In genomic region chr11:122816701-122817100, GRCh38 we compare ENCODE assay signal across 16 cellular contexts. TPM values are rescaled to one million over a fixed set of nuclear protein-coding genes. Genes with fewer than 3 reads are reported as not detected.
A peak's percentile ranks its signal among the peaks of the same experiment; 100 is the strongest.
DNase-seq lines count a peak whose midpoint lies in the region; ATAC-seq and TF ChIP-seq lines count a peak whose summit lies in the region.
"Had no signal": no experiment of that assay in that cellular context is flagged by ENCODE, and none has a peak within 500 bp of the region (broad histone marks: within the 10 kb centered on the region; RNA-seq: fewer than 3 reads in every experiment).

No MANE protein-coding gene starts in this region.

- peak overlapping the region; percentile 60 for H3K27ac ChIP-seq in OCI-LY1 (ENCODE audit: low read depth, low read length, poor library complexity, severe bottlenecking)
- peak overlapping the region; percentile 41 to 45 for H3K27ac ChIP-seq in left lung
- no peak overlapping the region for H3K27ac ChIP-seq in GM23248
- H3K27ac ChIP-seq: colonic mucosa had no signal

- H3K9me3 Mint-ChIP-seq in stimulated activated naive B cell treated with anti-CD40 and anti-IgM and Interleukin-4, amounts not matched to agents 10 μg/mL and 1 μg/mL and 100 μg/mL, for 72 hours, result peaks cover 14 to 17% of the 10 kb centered on the region in 2 donors

- 73 to 74% methylated on average over 4 of the region's 4 CpGs for WGBS in GM23248 (ENCODE audit: low coverage in 1 of 2, low lambda C conversion rate in 2 of 2, missing lambda C conversion rate in 2 of 2), 2 experiments

- H3K9me3 ChIP-seq in OCI-LY1 (ENCODE audit: low read length) (no peaks in the 10 kb centered on the region), left lung (peaks cover 0 to 3% of the 10 kb centered on the region in 2 donors), GM23248 (ENCODE audit: low read depth) (no peaks in the 10 kb centered on the region)
- H3K9me3 ChIP-seq: colonic mucosa had no signal

- peaks cover 0 to 6% of the 10 kb centered on the region in 2 donors for H3K27me3 Mint-ChIP-seq in stimulated activated naive B cell treated with anti-CD40 and anti-IgM and Interleukin-4, amounts not matched to agents 10 μg/mL and 1 μg/mL and 100 μg/mL, for 72 hours

- peak overlapping the region; percentile 19; the same call in 1 of the 2 replicates for H3K4me2 ChIP-seq in OCI-LY1 (ENCODE audit: low read length)
- no peak overlapping the region for H3K4me2 ChIP-seq in GM23248 (ENCODE audit: unreplicated experiment)

- H3K79me2 ChIP-seq in OCI-LY1 (ENCODE audit: insufficient read depth, low read length) (no peaks in the 10 kb centered on the region), GM23248 (ENCODE audit: insufficient read depth) (no peaks in the 10 kb centered on the region)

- no peaks in the 10 kb centered on the region for H3K27me3 ChIP-seq in OCI-LY1 (ENCODE audit: insufficient read depth, low read length)
- H3K27me3 ChIP-seq in left lung, result no peaks in the 10 kb centered on the region
- H3K27me3 ChIP-seq in GM23248 (replicated peaks; ENCODE audit: insufficient read depth), result no peaks in the 10 kb centered on the region
- H3K27me3 ChIP-seq: colonic mucosa had no signal

- H4K20me1 ChIP-seq in OCI-LY1 (ENCODE audit: insufficient read depth, low read length), result no peaks in the 10 kb centered on the region
- H4K20me1 ChIP-seq in GM23248 (ENCODE audit: insufficient read depth), result no peaks in the 10 kb centered on the region

- H2AFZ ChIP-seq in OCI-LY1 (ENCODE audit: low read length), result no peak overlapping the region
- no peak overlapping the region for H2AFZ ChIP-seq in GM23248

- H3K4me1 Mint-ChIP-seq in stimulated activated naive B cell treated with anti-CD40 and anti-IgM and Interleukin-4, amounts not matched to agents 10 μg/mL and 1 μg/mL and 100 μg/mL, for 72 hours, result peaks cover 0 to 7% of the 10 kb centered on the region in 2 donors

- no peak overlapping the region for H3K4me3 Mint-ChIP-seq in stimulated activated naive B cell treated with anti-CD40 and anti-IgM and Interleukin-4, amounts not matched to agents 10 μg/mL and 1 μg/mL and 100 μg/mL, for 72 hours

- no peaks in the 10 kb centered on the region for H3K9me2 ChIP-seq in OCI-LY1 (ENCODE audit: low read depth, low read length)
- no peaks in the 10 kb centered on the region for H3K9me2 ChIP-seq in GM23248 (ENCODE audit: insufficient read depth)

- no peak overlapping the region for H3K9ac ChIP-seq in OCI-LY1 (ENCODE audit: low read length)
- H3K9ac ChIP-seq in GM23248, result no peak overlapping the region

- DNase-seq in cerebellum (ENCODE audit: low spot score) (peak; percentile 71), left lung (no peak), midbrain (lab: John Stamatoyannopoulos, UW) (no peak), ureter (ENCODE audit: low spot score) (no peak), GM23248 (no peak)
- no peak for DNase-seq in stimulated activated naive B cell treated with anti-CD40 and anti-IgM and Interleukin-4, amounts not matched to agents 10 μg/mL and 1 μg/mL and 100 μg/mL, for 72 hours
- DNase-seq: activated CD4-positive, alpha-beta T cell treated with anti-CD3 and anti-CD28 coated beads for 4 hours; activated T-cell treated with anti-CD3 and anti-CD28 coated beads, Interleukin-2, amount 50 U/mL, for 1 hour; NCI-H1930; NCI-H69; T-helper 2 cell had no signal

- H3K27ac Mint-ChIP-seq in stimulated activated naive B cell treated with anti-CD40 and anti-IgM and Interleukin-4, amounts not matched to agents 10 μg/mL and 1 μg/mL and 100 μg/mL, for 72 hours, result peak overlapping the region; percentile 31

- H3K36me3 Mint-ChIP-seq in stimulated activated naive B cell treated with anti-CD40 and anti-IgM and Interleukin-4, amounts not matched to agents 10 μg/mL and 1 μg/mL and 100 μg/mL, for 72 hours, result peaks cover 13 to 26% of the 10 kb centered on the region in 2 donors

- H3K4me1 ChIP-seq in OCI-LY1 (ENCODE audit: insufficient read depth, low read length, severe bottlenecking) (peaks cover 18% of the 10 kb centered on the region), left lung (peaks cover 4 to 9% of the 10 kb centered on the region in 2 donors), GM23248 (ENCODE audit: insufficient read depth) (no peaks in the 10 kb centered on the region)
- H3K4me1 ChIP-seq: colonic mucosa had no signal

- H3K36me3 ChIP-seq in OCI-LY1 (ENCODE audit: insufficient read depth, low read length) (no peaks in the 10 kb centered on the region; the same call in 1 of the 2 replicates), left lung (no peaks in the 10 kb centered on the region), GM23248 (ENCODE audit: low read depth) (no peaks in the 10 kb centered on the region)
- H3K36me3 ChIP-seq: colonic mucosa had no signal

- TF ChIP-seq CTCF in OCI-LY1 (IDR thresholded peaks at IDR 0.05; ENCODE audit: low read length) (no peak), left lung (IDR thresholded peaks at IDR 0.05) (no peak)

- peak; percentile 63 for ATAC-seq in left lung
- peak in 1 of 2 donors; percentile 31 for ATAC-seq in stimulated activated naive B cell treated with anti-CD40 and anti-IgM and Interleukin-4, amounts not matched to agents 10 μg/mL and 1 μg/mL and 100 μg/mL, for 72 hours (replicated peaks)
- no peak for ATAC-seq in GM18861 (IDR thresholded peaks at IDR 0.05; ENCODE audit: unreplicated experiment)

- in situ Hi-C loops in GM23248 (cut with MboI), result no loop called here

- no peaks in the 10 kb centered on the region for H3F3A ChIP-seq in OCI-LY1 (ENCODE audit: insufficient read depth, low read length)
- H3F3A ChIP-seq in GM23248 (ENCODE audit: insufficient read depth), result no peaks in the 10 kb centered on the region

- H3K4me3 ChIP-seq in OCI-LY1 (ENCODE audit: low read depth, low read length, poor library complexity, severe bottlenecking) (no peak overlapping the region), left lung (no peak overlapping the region), GM23248 (no peak overlapping the region)
- H3K4me3 ChIP-seq: colonic mucosa had no signal

- intact Hi-C loops in left lung (cut with DNase I), result no loop called here

RNA-seq across cellular contexts. Expression of gene CRTAM, which starts 21.6 kb away (rescaled TPM):
- 1.7 TPM for total RNA-seq in cerebellum
- 1 to 10 TPM; 2.5 to 3.4 TPM for total RNA-seq in left lung
- total RNA-seq in ureter, result 1.1 TPM
- not detected in 2 replicates for total RNA-seq in GM23248 (2014; rRNA removed; shearing (Covaris generic))
- not detected in 2 replicates for polyA plus RNA-seq in GM23248 (2016; fragmentation: Nextera tagmentation; extraction: Ambion mirVana)
- total RNA-seq: colonic mucosa, HT-29, M059J had no signal
